In genomic region chr10:77139145-77139692, GRCh38 we compare ENCODE assay signal across 20 cellular contexts.
"Had no signal": no experiment of that assay in that cellular context is flagged by ENCODE, and none has a peak within 500 bp of the region (broad histone marks: within the 10 kb centered on the region; RNA-seq: fewer than 3 reads in every experiment).

No MANE protein-coding gene starts in this region.

- H3K4me1 ChIP-seq: prostate gland, tibial nerve had no signal

- DNase-seq: activated CD4-positive, alpha-beta T cell treated with anti-CD3 and anti-CD28 coated beads, Interleukin-2, amount 50 U/mL, for 48 hours; activated naive CD4-positive, alpha-beta T cell; activated naive CD8-positive, alpha-beta T cell treated with anti-CD3 and anti-CD28 coated beads, Interleukin-2, amount 10 ng/mL, durations not matched to agents 7 days and 5 days; anterior cingulate cortex; brain microvascular endothelial cell; effector CD8-positive, alpha-beta T cell; esophagus squamous epithelium; foreskin melanocyte; glutamatergic neuron; hypothalamus; midbrain; right cardiac atrium; stimulated activated CD4-positive, alpha-beta T cell treated with anti-CD3 and anti-CD28 coated beads, Interleukin-2, amount 100 ng/mL, for 24 hours; stimulated activated naive CD4-positive, alpha-beta T cell treated with Interleukin-2 at 50 U/mL for 16 hours; SW 1271; T-helper 2 cell; WERI-Rb-1 had no signal

- H3K4me3 ChIP-seq: esophagus squamous epithelium, prostate gland, tibial nerve had no signal

- H3K27me3 ChIP-seq: brain microvascular endothelial cell, esophagus squamous epithelium, tibial nerve had no signal

- ATAC-seq: left lobe of liver, right cardiac atrium had no signal

- H3K9me3 ChIP-seq: esophagus squamous epithelium, prostate gland, tibial nerve had no signal

- H3K27ac ChIP-seq: brain microvascular endothelial cell, esophagus squamous epithelium, prostate gland, tibial nerve, WERI-Rb-1 had no signal

- H3K36me3 ChIP-seq: brain microvascular endothelial cell, esophagus squamous epithelium, prostate gland, tibial nerve, WERI-Rb-1 had no signal
